Comparison of ENCODE assay signal across 26 cellular contexts in the genomic region with DNA sequence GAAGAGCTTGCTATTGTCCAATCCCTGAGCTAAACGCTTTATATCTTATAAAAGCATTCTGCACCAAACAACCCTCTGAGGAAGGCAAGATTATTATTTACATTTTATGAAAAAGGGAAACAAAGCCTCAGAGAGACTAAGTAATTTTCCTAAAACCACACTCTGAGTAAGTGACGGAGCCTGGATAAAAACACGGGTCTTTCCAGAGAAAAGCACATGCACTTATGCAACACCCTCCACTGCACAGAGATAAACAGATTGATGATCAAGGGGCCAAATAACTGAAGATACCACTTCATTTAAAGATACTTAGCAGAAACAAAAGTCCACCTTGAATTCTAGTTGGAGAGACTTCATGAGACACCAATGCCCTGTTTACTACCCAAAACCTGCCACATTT.
"Had no signal": no experiment of that assay in that cellular context is flagged by ENCODE, and none has a peak within 500 bp of the region (broad histone marks: within the 10 kb centered on the region; RNA-seq: fewer than 3 reads in every experiment).

No MANE protein-coding gene starts in this region.

- H3K4me1 ChIP-seq: Peyer's patch, SJCRH30 had no signal

- H3K27me3 ChIP-seq: Peyer's patch had no signal

- ATAC-seq: activated CD8-positive, alpha-beta T cell treated with anti-CD3 and anti-CD28 coated beads for 36 hours; K562; PC-3 had no signal

- DNase-seq: activated CD4-positive, alpha-beta T cell treated with anti-CD3 and anti-CD28 coated beads, Interleukin-2, amount 10 ng/mL, durations not matched to agents 24 days and 14 days; activated CD4-positive, alpha-beta T cell treated with anti-CD3 and anti-CD28 coated beads, Interleukin-2, amount 50 U/mL, for 4 hours; activated CD8-positive, alpha-beta T cell treated with anti-CD3 and anti-CD28 coated beads for 36 hours; activated gamma-delta T cell; activated naive CD4-positive, alpha-beta T cell treated with Interleukin-2 at 50 U/mL for 16 hours; activated naive CD8-positive, alpha-beta T cell treated with anti-CD3 and anti-CD28 coated beads, Interleukin-2, amount 10 ng/mL, durations not matched to agents 7 days and 5 days; activated T-cell treated with anti-CD3 and anti-CD28 coated beads, Interleukin-2, amount 50 U/mL, for 24 hours; NCI-H1092 treated with DMSO at 0.1 percent for 48 hours; NCI-H1417; NCI-H146; NCI-H187; NCI-H2029 treated with DMSO at 0.1 percent for 48 hours; NCI-H2107; NCI-H2171; NCI-H510A; NCI-H526; NCI-H748 treated with DMSO at 0.1 percent for 48 hours; NK-92 treated with Interleukin-12 subunit alpha and Interleukin-12 subunit beta, amount 100 ng/mL, for 24 hours; PC-3; Peyer's patch; SHP77; SJCRH30; T1000 had no signal

- H3K36me3 ChIP-seq: Peyer's patch, SJCRH30 had no signal

- H3K27ac ChIP-seq: RWPE1, SJCRH30, SK-N-MC had no signal

- H3K4me3 ChIP-seq: K562, Peyer's patch, SJCRH30, SK-N-MC had no signal

- H3K9me3 ChIP-seq: Peyer's patch, SJCRH30 had no signal
